ENCODE assay signal across 8 cellular contexts in the genomic region with DNA sequence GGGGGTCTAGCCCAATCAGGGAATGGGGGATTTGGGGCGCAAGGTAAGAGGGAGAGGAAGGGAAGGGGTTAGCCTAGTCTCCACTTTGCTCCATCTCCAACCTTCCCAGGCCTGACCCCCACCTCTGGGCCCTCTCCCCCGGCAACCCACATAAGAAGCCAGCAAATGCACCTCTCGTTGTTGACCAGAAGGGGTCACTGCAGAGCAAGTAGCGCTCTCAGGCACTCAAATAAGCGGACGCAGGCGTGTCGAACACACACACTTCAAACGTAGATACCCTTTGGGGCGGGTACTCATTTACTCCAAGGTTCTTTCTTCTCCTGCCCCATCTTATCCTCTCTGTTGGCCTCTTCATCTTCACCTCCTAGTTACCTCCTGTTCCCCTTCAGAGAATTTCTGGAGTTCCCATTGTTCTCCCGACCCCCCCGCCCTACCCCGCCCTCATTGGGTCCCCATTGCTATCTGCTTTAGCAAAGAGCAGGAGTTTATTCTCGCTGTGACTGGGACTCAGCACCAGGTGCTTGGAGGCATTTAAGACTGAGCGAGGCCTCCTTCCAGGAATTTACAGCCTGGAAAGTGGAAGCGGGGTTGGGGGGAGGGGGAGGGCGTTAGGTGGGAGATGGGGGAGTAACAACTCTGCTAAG. TPM values are rescaled to one million over a fixed set of nuclear protein-coding genes. Genes with fewer than 3 reads are reported as not detected.
A peak's percentile ranks its signal among the peaks of the same experiment; 100 is the strongest.
DNase-seq lines count a peak whose midpoint lies in the region; ATAC-seq and TF ChIP-seq lines count a peak whose summit lies in the region.

No MANE protein-coding gene starts in this region.

- no peak overlapping the region for H3K4me3 ChIP-seq in IMR-90 (ENCODE audit: insufficient read depth, low read depth, low read length)
- peak overlapping the region; percentile 71 for H3K4me3 ChIP-seq in NT2/D1 (ENCODE audit: insufficient read length, low read depth)
- H3K4me3 ChIP-seq in liver (ENCODE audit: low read depth in 1 of 3, low read length in 3 of 3), result no peak overlapping the region

- H3K36me3 ChIP-seq in IMR-90 (ENCODE audit: control insufficient read depth, insufficient read depth, low read length) (no peaks in the 10 kb centered on the region), NT2/D1 (ENCODE audit: insufficient read depth, insufficient read length, low read length) (no peaks in the 10 kb centered on the region), liver (ENCODE audit: control insufficient read depth in 4 of 4, insufficient read depth in 3 of 4, low read depth in 1 of 4, low read length in 3 of 4) (no peaks in the 10 kb centered on the region)

- WGBS in IMR-90 (ENCODE audit: extremely low coverage in 2 of 2, insufficient read length in 1 of 2), 2 experiments, result 0% methylated on average over 1 of the region's 17 CpGs; no CpG with 5 or more reads in 1 of the 2 experiments
- 2% methylated on average over 17 of the region's 17 CpGs for WGBS in liver

- H3K23ac ChIP-seq in IMR-90 (ENCODE audit: low read depth, low read length), result no peak overlapping the region

- no peaks in the 10 kb centered on the region for H3K9me1 ChIP-seq in IMR-90 (ENCODE audit: insufficient read depth, low read length)

- TF ChIP-seq RAD21 in IMR-90 (IDR thresholded peaks at IDR 0.05; ENCODE audit: low read length) (peak; percentile 40; the same call in 1 of the 2 replicates), liver (IDR thresholded peaks at IDR 0.05) (peak; percentile 80 to 81)

- H4K5ac ChIP-seq in IMR-90 (ENCODE audit: low read depth, low read length), result no peak overlapping the region

- no peak overlapping the region for H2AK5ac ChIP-seq in IMR-90 (ENCODE audit: low read depth, low read length)

- no peaks in the 10 kb centered on the region for H3K79me1 ChIP-seq in IMR-90 (ENCODE audit: low read depth in 1 of 2, low read length in 2 of 2)

- peak; percentile 41 for TF ChIP-seq CTCF in IMR-90 (conservative IDR thresholded peaks at IDR 0.05; ENCODE audit: low read depth, low read length)
- TF ChIP-seq CTCF in liver (IDR thresholded peaks at IDR 0.05; ENCODE audit: low read depth, low read length, missing input control), result peak; percentile 69

- H3K56ac ChIP-seq in IMR-90 (ENCODE audit: extremely low read depth, insufficient read depth, low read length), result no peak overlapping the region

- no peak overlapping the region for H2AFZ ChIP-seq in IMR-90 (replicated peaks; ENCODE audit: low read length, poor library complexity)

- in situ Hi-C loops in IMR-90 (cut with MboI; ENCODE audit: low sequenced_read_pairs), result no loop called here

- no peak for TF ChIP-seq POLR2A in IMR-90 (IDR thresholded peaks at IDR 0.05; ENCODE audit: low read depth, low read length)

- H3K9ac ChIP-seq in IMR-90 (ENCODE audit: low read depth, low read length), result no peak overlapping the region
- H3K9ac ChIP-seq in NT2/D1 (ENCODE audit: insufficient read length, low read depth), result no peak overlapping the region
- H3K9ac ChIP-seq in liver (ENCODE audit: low read depth in 1 of 2, low read length in 2 of 2), result no peak overlapping the region

- H3K14ac ChIP-seq in IMR-90 (replicated peaks; ENCODE audit: low read depth, low read length), result no peak overlapping the region

- H3K18ac ChIP-seq in IMR-90 (ENCODE audit: low read depth, low read length), result no peak overlapping the region

- H2BK5ac ChIP-seq in IMR-90 (ENCODE audit: low read depth, low read length, poor library complexity, severe bottlenecking), result no peak overlapping the region

- no peak overlapping the region for H4K8ac ChIP-seq in IMR-90 (ENCODE audit: low read depth in 2 of 2, low read length in 2 of 2)

- no peak overlapping the region for H3K27ac ChIP-seq in IMR-90 (ENCODE audit: insufficient read depth, low read length)
- H3K27ac ChIP-seq in liver (ENCODE audit: low read depth in 1 of 2, low read length in 2 of 2), result no peak overlapping the region

- no peak overlapping the region for H2BK20ac ChIP-seq in IMR-90 (ENCODE audit: low read depth, low read length)

- no peak overlapping the region for H3K4ac ChIP-seq in IMR-90 (ENCODE audit: low read depth, low read length)

- H3K4me2 ChIP-seq in IMR-90 (ENCODE audit: low read depth, low read length), result no peak overlapping the region

- no peaks in the 10 kb centered on the region for H4K20me1 ChIP-seq in IMR-90 (ENCODE audit: insufficient read depth, low read length)

- intact Hi-C loops in IMR-90 (cut with micrococcal nuclease), result loop anchor here (10.0 kb wide), 2 partner anchors 565 to 575 kb away; no protein-coding TSS in a partner anchor

- no peaks in the 10 kb centered on the region for H3K4me1 ChIP-seq in IMR-90 (ENCODE audit: control insufficient read depth, insufficient read depth, low read length)
- peaks cover 3% of the 10 kb centered on the region for H3K4me1 ChIP-seq in NT2/D1 (ENCODE audit: insufficient read depth, insufficient read length)
- peaks cover 0 to 3% (median 1%) of the 10 kb centered on the region in 4 donors for H3K4me1 ChIP-seq in liver (ENCODE audit: control insufficient read depth in 4 of 4, insufficient read depth in 4 of 4, low read length in 3 of 4)

- H3K27me3 ChIP-seq in IMR-90 (ENCODE audit: control insufficient read depth, insufficient read depth, low read length) (no peaks in the 10 kb centered on the region), NT2/D1 (ENCODE audit: insufficient read depth, insufficient read length) (peaks cover 33% of the 10 kb centered on the region), liver (ENCODE audit: control insufficient read depth in 4 of 4, insufficient read depth in 4 of 4, low read length in 3 of 4) (peaks cover 0 to 16% (median 10%) of the 10 kb centered on the region in 4 donors)

- no peak overlapping the region for H2BK15ac ChIP-seq in IMR-90 (ENCODE audit: low read depth, low read length)

- POLR2A ChIA-PET in IMR-90 (lab: Charles Lee; ENCODE audit: unreplicated experiment), result no interaction called here

- no TSS peak for BruUV-seq in IMR-90 (replicated peaks; lab: Mats Ljungman, UMichigan)

- CTCF ChIA-PET in IMR-90 (lab: Yijun Ruan, JAX), result no interaction called here

- ATAC-seq in IMR-90 (ENCODE audit: low read depth), result 0 out of 2 replicates have a peak, but pooled peaks have one; percentile 32
- ATAC-seq in HG03457 (IDR thresholded peaks at IDR 0.05; ENCODE audit: unreplicated experiment), result no peak
- ATAC-seq in HG03095 (IDR thresholded peaks at IDR 0.05; ENCODE audit: unreplicated experiment), result no peak

- DNase-seq in activated T-cell treated with anti-CD3 and anti-CD28 coated beads for 48 hours (ENCODE audit: low read depth), result peak; percentile 10
- DNase-seq in activated T-cell treated with anti-CD3 and anti-CD28 coated beads for 4 hours, result no peak
- DNase-seq in IMR-90, result peak; percentile 24
- DNase-seq in NT2/D1 (ENCODE audit: low read depth, low spot score), result peak; percentile 92
- peak; percentile 83 for DNase-seq in dermis blood vessel endothelial cell

- H2BK120ac ChIP-seq in IMR-90 (ENCODE audit: low read depth, low read length), result no peak overlapping the region

- H3K9me3 ChIP-seq in IMR-90 (ENCODE audit: control insufficient read depth, insufficient read depth, low read length) (peaks cover 6% of the 10 kb centered on the region; the same call in 1 of the 2 replicates), NT2/D1 (ENCODE audit: insufficient read depth, low read length) (no peaks in the 10 kb centered on the region), liver (ENCODE audit: control insufficient read depth in 4 of 4, low read length in 3 of 4) (no peaks in the 10 kb centered on the region)

- no peak overlapping the region for H4K91ac ChIP-seq in IMR-90 (ENCODE audit: insufficient read depth, low read depth, low read length)

- H2AK9ac ChIP-seq in IMR-90 (replicated peaks; ENCODE audit: low read depth, low read length, poor library complexity), result no peak overlapping the region

- dilution Hi-C loops in IMR-90 (cut with HindIII; ENCODE audit: low sequenced_read_pairs, unreplicated experiment), result no loop called here

TF ChIP-seq in IMR-90, 13 proteins besides CTCF, POLR2A, EP300 and RAD21:
- TF ChIP-seq SMC3 (IDR thresholded peaks at IDR 0.05; ENCODE audit: low read depth, low read length) (peak; percentile 29; the same call in 1 of the 2 replicates), RFX5 (IDR thresholded peaks at IDR 0.05; ENCODE audit: low read depth, low read length) (no peak)

TF ChIP-seq in liver, 16 proteins besides CTCF, POLR2A, EP300 and RAD21 (continues in another document):
- no peak for TF ChIP-seq EGR1 (IDR thresholded peaks at IDR 0.05; ENCODE audit: low read depth in 2 of 2)
- TF ChIP-seq, protein P1, sequence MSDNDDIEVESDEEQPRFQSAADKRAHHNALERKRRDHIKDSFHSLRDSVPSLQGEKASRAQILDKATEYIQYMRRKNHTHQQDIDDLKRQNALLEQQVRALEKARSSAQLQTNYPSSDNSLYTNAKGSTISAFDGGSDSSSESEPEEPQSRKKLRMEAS (IDR thresholded peaks at IDR 0.05), result no peak
- TF ChIP-seq, protein P2, sequence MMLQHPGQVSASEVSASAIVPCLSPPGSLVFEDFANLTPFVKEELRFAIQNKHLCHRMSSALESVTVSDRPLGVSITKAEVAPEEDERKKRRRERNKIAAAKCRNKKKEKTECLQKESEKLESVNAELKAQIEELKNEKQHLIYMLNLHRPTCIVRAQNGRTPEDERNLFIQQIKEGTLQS (IDR thresholded peaks at IDR 0.05), result no peak
- TF ChIP-seq RXRA (IDR thresholded peaks at IDR 0.05), result no peak
- no peak for TF ChIP-seq SP1 (IDR thresholded peaks at IDR 0.05)
- no peak for TF ChIP-seq NR2F2 (IDR thresholded peaks at IDR 0.05)
- TF ChIP-seq GABPA (IDR thresholded peaks at IDR 0.05 in 1 of 2, conservative IDR thresholded peaks at IDR 0.05 in 1 of 2), result no peak
- no peak for TF ChIP-seq HNF4A (conservative IDR thresholded peaks at IDR 0.05)
- no peak for TF ChIP-seq FOXA1 (IDR thresholded peaks at IDR 0.05)
- no peak for TF ChIP-seq HNF4G (IDR thresholded peaks at IDR 0.05)
- no peak for TF ChIP-seq TAF1 (conservative IDR thresholded peaks at IDR 0.05)
- TF ChIP-seq YY1 (IDR thresholded peaks at IDR 0.05), result no peak

RNA-seq across cellular contexts. Expression of a gene that starts 1.5 kb away (rescaled TPM):
- total RNA-seq in IMR-90 (2012; rRNA removed) (not detected in 2 replicates), dermis blood vessel endothelial cell (not detected in 2 replicates), liver (not detected)
- polyA plus RNA-seq in IMR-90 (2012; rRNA removed) (not detected in 2 replicates), liver (not detected)
- not detected in 2 replicates for polyA plus RNA-seq in IMR-90 (2012; cell fraction: cytosol; rRNA removed)
- under 0.01 and 0.01 TPM in 2 replicates for polyA plus RNA-seq in IMR-90 (2012; cell fraction: nucleus; rRNA removed; ENCODE audit: low replicate concordance)
